8 cellular contexts compared by ENCODE assay signal in the genomic region with DNA sequence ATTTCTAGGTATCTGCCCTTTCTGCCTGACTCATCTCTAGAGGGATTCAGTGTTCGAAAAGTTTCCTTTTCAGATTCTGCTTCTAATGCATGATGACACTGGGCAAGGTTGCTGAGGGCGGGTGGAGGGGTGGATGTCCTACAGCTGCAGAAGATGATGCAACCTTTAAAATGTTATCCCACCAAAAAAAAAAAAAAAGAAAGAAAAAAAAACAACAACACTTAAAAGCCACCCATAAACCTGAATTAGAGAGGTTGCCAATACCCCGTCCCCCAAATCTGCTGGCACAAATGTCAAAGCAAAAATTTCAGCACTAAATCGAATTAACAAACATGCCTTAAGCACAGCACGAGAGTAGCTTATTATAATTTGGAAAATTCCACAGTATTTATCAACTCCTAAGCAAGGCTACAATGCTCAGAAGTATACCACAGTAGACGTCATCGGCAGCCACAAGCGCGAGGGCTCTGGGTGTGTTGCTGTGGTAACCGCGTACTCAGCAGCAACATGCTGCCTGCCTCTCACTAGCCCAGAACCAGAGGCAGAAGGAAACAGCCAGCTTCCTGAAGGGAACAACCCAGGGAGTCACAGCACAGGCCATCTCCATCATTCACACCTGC.
DNase-seq lines count a peak whose midpoint lies in the region; ATAC-seq, FAIRE-seq and TF ChIP-seq lines count a peak whose summit lies in the region.

No MANE protein-coding gene starts in this region.

- intact Hi-C loops in endothelial cell of umbilical vein (cut with micrococcal nuclease) = no loop called here

- H3K27me3 Mint-ChIP-seq in GM23338 (ENCODE audit: insufficient read depth, low read depth, poor library complexity) = peaks cover 5% of the 10 kb centered on the region
- peaks cover 0 to 8% of the 10 kb centered on the region in 2 donors for H3K27me3 Mint-ChIP-seq in natural killer cell treated with Interleukin-12 subunit alpha and Interleukin-12 subunit beta and Interleukin-15 and Interleukin-18, amount 100 ng/mL, for 72 hours

- no peaks in the 10 kb centered on the region for H3K9me1 ChIP-seq in endothelial cell of umbilical vein (replicated peaks; ENCODE audit: control insufficient read depth, extremely low read depth, insufficient read depth, low read length)

- dilution Hi-C loops in endothelial cell of umbilical vein (cut with MboI; ENCODE audit: extremely low pct_ligation_motif_present, low sequenced_read_pairs) = no loop called here

- no peaks in the 10 kb centered on the region for H3K9me2 ChIP-seq in GM23338 (ENCODE audit: insufficient read depth)

- H3K36me3 ChIP-seq in DND-41 (ENCODE audit: insufficient read depth, low read length) = peaks cover 23% of the 10 kb centered on the region
- H3K36me3 ChIP-seq in GM23338 (ENCODE audit: insufficient read depth) = no peaks in the 10 kb centered on the region
- H3K36me3 ChIP-seq in endothelial cell of umbilical vein (ENCODE audit: control insufficient read depth in 2 of 2, extremely low read depth in 1 of 2, insufficient read depth in 2 of 2, low read length in 2 of 2) = no peaks in the 10 kb centered on the region

- peaks cover 72% of the 10 kb centered on the region for H3K4me1 ChIP-seq in DND-41 (ENCODE audit: insufficient read depth, low read length)
- H3K4me1 ChIP-seq in GM23338 (ENCODE audit: insufficient read depth) = peaks cover 13% of the 10 kb centered on the region
- peaks cover 24% of the 10 kb centered on the region for H3K4me1 ChIP-seq in endothelial cell of umbilical vein (ENCODE audit: control insufficient read depth, extremely low read depth, insufficient read depth, low read length)

- peak overlapping the region; percentile 64; the same call in 1 of the 2 replicates for H3K27ac Mint-ChIP-seq in GM23338
- peak overlapping the region; percentile 91 to 100 for H3K27ac Mint-ChIP-seq in natural killer cell treated with Interleukin-12 subunit alpha and Interleukin-12 subunit beta and Interleukin-15 and Interleukin-18, amount 100 ng/mL, for 72 hours

- CTCF ChIA-PET in endothelial cell of umbilical vein (lab: Charles Lee) = no interaction called here

- H3K9me3 Mint-ChIP-seq in GM23338 = no peaks in the 10 kb centered on the region
- H3K9me3 Mint-ChIP-seq in natural killer cell treated with Interleukin-12 subunit alpha and Interleukin-12 subunit beta and Interleukin-15 and Interleukin-18, amount 100 ng/mL, for 72 hours = no peaks in the 10 kb centered on the region

- no peaks in the 10 kb centered on the region for H3K36me3 Mint-ChIP-seq in GM23338 (ENCODE audit: low read depth)
- peaks cover 15% of the 10 kb centered on the region for H3K36me3 Mint-ChIP-seq in natural killer cell treated with Interleukin-12 subunit alpha and Interleukin-12 subunit beta and Interleukin-15 and Interleukin-18, amount 100 ng/mL, for 72 hours

- H3F3A ChIP-seq in GM23338 (replicated peaks; ENCODE audit: low read depth) = no peaks in the 10 kb centered on the region

- peaks cover 26% of the 10 kb centered on the region; the same call in 1 of the 2 replicates for H3K79me2 ChIP-seq in DND-41 (ENCODE audit: insufficient read depth, low read length)
- no peaks in the 10 kb centered on the region for H3K79me2 ChIP-seq in GM23338 (replicated peaks; ENCODE audit: insufficient read depth)
- no peaks in the 10 kb centered on the region for H3K79me2 ChIP-seq in endothelial cell of umbilical vein (ENCODE audit: control insufficient read depth, insufficient read depth, low read length)

- TF ChIP-seq POLR2A in endothelial cell of umbilical vein (IDR thresholded peaks at IDR 0.05; ENCODE audit: low read depth, low read length) = no peak

- H3K27ac ChIP-seq in DND-41 (ENCODE audit: low read length) (peak overlapping the region; percentile 85), GM23338 (ENCODE audit: low read depth) (no peak overlapping the region), endothelial cell of umbilical vein (ENCODE audit: insufficient read depth, low read depth, low read length) (peak overlapping the region; percentile 18)

- H3K4me2 ChIP-seq in DND-41 (ENCODE audit: insufficient read depth, low read length) (peak overlapping the region; percentile 54), GM23338 (no peak overlapping the region), endothelial cell of umbilical vein (ENCODE audit: insufficient read depth, low read length) (no peak overlapping the region)

- no peak overlapping the region for H3K4me3 Mint-ChIP-seq in GM23338
- peak overlapping the region; percentile 94 for H3K4me3 Mint-ChIP-seq in natural killer cell treated with Interleukin-12 subunit alpha and Interleukin-12 subunit beta and Interleukin-15 and Interleukin-18, amount 100 ng/mL, for 72 hours

- POLR2A ChIA-PET in endothelial cell of umbilical vein (lab: Charles Lee) = no interaction called here

- H4K20me1 ChIP-seq in DND-41 (ENCODE audit: insufficient read depth, low read length) = no peaks in the 10 kb centered on the region
- no peaks in the 10 kb centered on the region for H4K20me1 ChIP-seq in GM23338 (replicated peaks; ENCODE audit: insufficient read depth)
- H4K20me1 ChIP-seq in endothelial cell of umbilical vein (replicated peaks; ENCODE audit: control insufficient read depth, extremely low read depth, insufficient read depth, low read length) = no peaks in the 10 kb centered on the region

- peak overlapping the region; percentile 53 for H3K9ac ChIP-seq in DND-41 (ENCODE audit: low read depth, low read length)
- no peak overlapping the region for H3K9ac ChIP-seq in endothelial cell of umbilical vein (replicated peaks; ENCODE audit: extremely low read depth, insufficient read depth, low read length)

- DNase-seq in DND-41 (peak; percentile 81), GM23338 (ENCODE audit: low spot score) (peak; percentile 53), NCI-H128 (lab: John Stamatoyannopoulos, UW; ENCODE audit: unreplicated experiment) (peak; percentile 28), endothelial cell of umbilical vein (ENCODE audit: low read depth, low spot score) (no peak), NCI-H2029 (lab: John Stamatoyannopoulos, UW) (no peak)
- peak; percentile 58 for DNase-seq in activated CD8-positive, alpha-beta memory T cell treated with anti-CD3 and anti-CD28 coated beads, Interleukin-2, amount 50 U/mL, for 1 hour (ENCODE audit: extremely low read depth)
- peak; percentile 87 for DNase-seq in natural killer cell treated with Interleukin-12 subunit alpha and Interleukin-12 subunit beta and Interleukin-15 and Interleukin-18, amount 100 ng/mL, for 72 hours (ENCODE audit: low spot score)
- peak; percentile 68 for DNase-seq in stimulated activated naive CD4-positive, alpha-beta T cell treated with Interleukin-2 at 50 U/mL for 16 hours (lab: John Stamatoyannopoulos, UW)

- H3K4me3 ChIP-seq in DND-41 (ENCODE audit: low read depth in 1 of 2, low read length in 2 of 2) (peak overlapping the region in 1 of 2 experiments; percentile 20; a peak in 1 of 4 replicates), GM23338 (no peak overlapping the region), endothelial cell of umbilical vein (replicated peaks in 1 of 3; ENCODE audit: insufficient read depth in 1 of 3, low read depth in 1 of 3, low read length in 3 of 3) (no peak overlapping the region)

- peaks cover 49% of the 10 kb centered on the region for H3K4me1 Mint-ChIP-seq in GM23338
- H3K4me1 Mint-ChIP-seq in natural killer cell treated with Interleukin-12 subunit alpha and Interleukin-12 subunit beta and Interleukin-15 and Interleukin-18, amount 100 ng/mL, for 72 hours (ENCODE audit: low read depth in 2 of 2) = peaks cover 50 to 69% of the 10 kb centered on the region in 2 donors

- no peak for TF ChIP-seq CTCF in DND-41 (IDR thresholded peaks at IDR 0.05; ENCODE audit: borderline replicate concordance, extremely low read depth, low read length, poor library complexity, severe bottlenecking)
- TF ChIP-seq CTCF in GM23338 (conservative IDR thresholded peaks at IDR 0.05; ENCODE audit: low read depth in 2 of 2) = no peak
- TF ChIP-seq CTCF in endothelial cell of umbilical vein (IDR thresholded peaks at IDR 0.05; ENCODE audit: extremely low read depth in 1 of 2, insufficient read depth in 1 of 2, low read depth in 1 of 2, low read length in 2 of 2) = no peak

- FAIRE-seq in endothelial cell of umbilical vein (lab: Jason Lieb, UNC) = no peak

- no peak overlapping the region for H2AFZ ChIP-seq in DND-41 (ENCODE audit: low read depth, low read length)
- H2AFZ ChIP-seq in GM23338 = no peak overlapping the region
- H2AFZ ChIP-seq in endothelial cell of umbilical vein (ENCODE audit: low read depth, low read length) = no peak overlapping the region

- H3K27me3 ChIP-seq in DND-41 (ENCODE audit: insufficient read depth, low read length, poor library complexity) = no peaks in the 10 kb centered on the region
- no peaks in the 10 kb centered on the region for H3K27me3 ChIP-seq in GM23338 (ENCODE audit: insufficient read depth)
- H3K27me3 ChIP-seq in endothelial cell of umbilical vein (ENCODE audit: control insufficient read depth in 2 of 2, insufficient read depth in 2 of 2, low read length in 2 of 2) = no peaks in the 10 kb centered on the region

- ATAC-seq in DND-41 (ENCODE audit: insufficient read depth, low read depth) (peak; percentile 94), GM23338 (peak; percentile 89)
- ATAC-seq in natural killer cell treated with Interleukin-12 subunit alpha and Interleukin-12 subunit beta and Interleukin-15 and Interleukin-18, amount 100 ng/mL, for 72 hours = peak; percentile 92 to 94

- no TSS peak for BruUV-seq in endothelial cell of umbilical vein (replicated peaks; lab: Mats Ljungman, UMichigan)

- H3K9me3 ChIP-seq in DND-41 (ENCODE audit: insufficient read depth, low read length, severe bottlenecking) (no peaks in the 10 kb centered on the region), endothelial cell of umbilical vein (replicated peaks; ENCODE audit: control insufficient read depth, insufficient read depth, low read length) (no peaks in the 10 kb centered on the region)

TF ChIP-seq in GM23338, 12 proteins besides CTCF, POLR2A, EP300 and RAD21 (continues in another document):
- TF ChIP-seq POLR2AphosphoS5 (IDR thresholded peaks at IDR 0.05; ENCODE audit: low read depth) = no peak

TF ChIP-seq in endothelial cell of umbilical vein, 7 proteins besides CTCF, POLR2A, EP300 and RAD21:
- TF ChIP-seq GATA2 (IDR thresholded peaks at IDR 0.05; ENCODE audit: insufficient read depth, insufficient read length, low read depth, low read length) = no peak
- TF ChIP-seq EZH2 (IDR thresholded peaks at IDR 0.05; ENCODE audit: borderline replicate concordance, low read depth, low read length, severe bottlenecking) = no peak

Comparison
In these comparisons a context has a peak if more than half of its experiments do, and no peak if none do; other contexts are left out.
1. DNase-seq: peak in DND-41 (single experiment), GM23338 (single experiment), NCI-H128 (single experiment), activated CD8-positive, alpha-beta memory T cell treated with anti-CD3 and anti-CD28 coated beads, Interleukin-2, amount 50 U/mL, for 1 hour (single experiment), natural killer cell treated with Interleukin-12 subunit alpha and Interleukin-12 subunit beta and Interleukin-15 and Interleukin-18, amount 100 ng/mL, for 72 hours (single experiment) and stimulated activated naive CD4-positive, alpha-beta T cell treated with Interleukin-2 at 50 U/mL for 16 hours (single experiment); none in endothelial cell of umbilical vein (single experiment) and NCI-H2029 (single experiment).
2. Peak in every context shown above with its lines, with median percentiles within 50 percentile points of each other: ATAC-seq.